Comparison of ENCODE assay signal across 11 cellular contexts in the genomic region with DNA sequence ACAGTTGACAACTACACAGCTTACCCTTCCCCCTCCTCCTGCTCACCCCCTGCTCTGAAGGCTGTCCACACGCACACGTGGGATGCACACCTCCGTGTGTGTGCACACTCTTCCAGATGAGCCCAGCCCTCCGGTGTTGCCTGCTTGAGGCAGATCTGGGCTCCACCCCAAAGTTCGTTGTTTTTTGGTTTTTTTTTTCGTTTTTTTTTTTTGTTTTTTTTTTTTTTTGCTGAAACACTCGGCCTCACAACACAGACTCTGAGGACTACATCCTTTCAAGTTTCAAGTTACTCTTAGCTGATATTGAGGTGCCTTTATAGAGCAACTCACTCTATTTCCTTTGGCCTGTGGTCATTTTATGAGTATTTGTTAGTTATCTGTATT.
DNase-seq lines count a peak whose midpoint lies in the region; ATAC-seq and TF ChIP-seq lines count a peak whose summit lies in the region.
"Had no signal": no experiment of that assay in that cellular context is flagged by ENCODE, and none has a peak within 500 bp of the region (broad histone marks: within the 10 kb centered on the region; RNA-seq: fewer than 3 reads in every experiment).

No MANE protein-coding gene starts in this region.

- ATAC-seq in CD8-positive, alpha-beta T cell, result peak; percentile 85
- ATAC-seq in mucosa of descending colon, result peak; percentile 56

- H3K4me1 Mint-ChIP-seq in CD8-positive, alpha-beta T cell (ENCODE audit: low read depth), result peaks cover 43% of the 10 kb centered on the region
- peaks cover 4% of the 10 kb centered on the region for H3K4me1 Mint-ChIP-seq in chondrocyte (ENCODE audit: low read depth)

- no peaks in the 10 kb centered on the region for H3K9me3 Mint-ChIP-seq in CD8-positive, alpha-beta T cell
- no peaks in the 10 kb centered on the region for H3K9me3 Mint-ChIP-seq in chondrocyte (ENCODE audit: low read depth)

- H3K27me3 ChIP-seq in CD8-positive, alpha-beta T cell (ENCODE audit: insufficient read depth, low read length), result no peaks in the 10 kb centered on the region

- no peaks in the 10 kb centered on the region for H3K27me3 Mint-ChIP-seq in CD8-positive, alpha-beta T cell (ENCODE audit: low read depth)
- H3K27me3 Mint-ChIP-seq in chondrocyte (ENCODE audit: low read depth), result no peaks in the 10 kb centered on the region

- no peaks in the 10 kb centered on the region for H3K9me3 ChIP-seq in CD8-positive, alpha-beta T cell (ENCODE audit: low read length)
- H3K9me3 ChIP-seq in mucosa of descending colon, result no peaks in the 10 kb centered on the region

- no peaks in the 10 kb centered on the region for H3K36me3 ChIP-seq in CD8-positive, alpha-beta T cell (ENCODE audit: insufficient read depth, low read length)
- no peaks in the 10 kb centered on the region for H3K36me3 ChIP-seq in mucosa of descending colon (ENCODE audit: low read depth)

- no peak for TF ChIP-seq CTCF in CD8-positive, alpha-beta T cell (IDR thresholded peaks at IDR 0.05)
- TF ChIP-seq CTCF in chondrocyte (IDR thresholded peaks at IDR 0.05), result no peak
- TF ChIP-seq CTCF in mucosa of descending colon (IDR thresholded peaks at IDR 0.05), result no peak

- H3K36me3 Mint-ChIP-seq in CD8-positive, alpha-beta T cell, result peaks cover 54% of the 10 kb centered on the region
- peaks cover 21% of the 10 kb centered on the region for H3K36me3 Mint-ChIP-seq in chondrocyte (ENCODE audit: low read depth)

- peak overlapping the region; percentile 85 for H3K27ac Mint-ChIP-seq in CD8-positive, alpha-beta T cell
- peak overlapping the region; percentile 6 for H3K27ac Mint-ChIP-seq in chondrocyte (ENCODE audit: unreplicated experiment)

- POLR2A ChIA-PET in CD8-positive, alpha-beta T cell (lab: Charles Lee), result interaction anchor here (0.5 to 0.6 kb wide), 2 partner anchors 14 to 122 kb away, joined by 3 to 6 read pairs; no protein-coding TSS in a partner anchor

- TF ChIP-seq EP300 in Ishikawa (IDR thresholded peaks at IDR 0.05; ENCODE audit: borderline replicate concordance), result no peak

- peak overlapping the region; percentile 62 for H3K4me3 Mint-ChIP-seq in CD8-positive, alpha-beta T cell
- H3K4me3 Mint-ChIP-seq in chondrocyte (ENCODE audit: unreplicated experiment), result no peak overlapping the region

- no peak overlapping the region for H3K27ac ChIP-seq in CD8-positive, alpha-beta T cell (ENCODE audit: low read depth, low read length)
- H3K27ac ChIP-seq in caudate nucleus (ENCODE audit: low read depth, low read length), result no peak overlapping the region
- H3K27ac ChIP-seq: PC-9 had no signal

- peak in 1 of 7 experiments; percentile 51 for DNase-seq in CD8-positive, alpha-beta T cell
- DNase-seq in chondrocyte (ENCODE audit: low spot score) (no peak), mucosa of descending colon (peak in 1 of 3 donors; percentile 41), caudate nucleus (lab: John Stamatoyannopoulos, UW) (no peak), NCI-H226 (no peak), NCI-H2029 treated with DMSO at 0.1 percent for 48 hours (lab: John Stamatoyannopoulos, UW) (no peak), NCI-H748 (lab: John Stamatoyannopoulos, UW; ENCODE audit: unreplicated experiment) (no peak)
- DNase-seq: anterior cingulate cortex, NCI-H1105 treated with DMSO at 0.1 percent for 48 hours, PC-9 had no signal

- CTCF ChIA-PET in CD8-positive, alpha-beta T cell (lab: Charles Lee), result no interaction called here

- H3K4me3 ChIP-seq in CD8-positive, alpha-beta T cell (ENCODE audit: low read depth, low read length), result no peak overlapping the region
- H3K4me3 ChIP-seq in mucosa of descending colon, result no peak overlapping the region
- H3K4me3 ChIP-seq: PC-9 had no signal

- peaks cover 26% of the 10 kb centered on the region for H3K4me1 ChIP-seq in CD8-positive, alpha-beta T cell (ENCODE audit: insufficient read depth, low read length)
- H3K4me1 ChIP-seq in mucosa of descending colon (ENCODE audit: low read depth), result peaks cover 36% of the 10 kb centered on the region

- no peak for TF ChIP-seq RAD21 in Ishikawa (IDR thresholded peaks at IDR 0.05; ENCODE audit: low read depth)

- intact Hi-C loops in CD8-positive, alpha-beta T cell (cut with DNase I, micrococcal nuclease), result loop anchor here (5.0 kb wide), 1 partner anchor 89 kb away; a partner anchor contains a TSS
- intact Hi-C loops in mucosa of descending colon (cut with DNase I, micrococcal nuclease), result no loop called here

TF ChIP-seq in Ishikawa, 13 proteins besides CTCF, POLR2A, EP300 and RAD21:
- TF ChIP-seq, protein P1, sequence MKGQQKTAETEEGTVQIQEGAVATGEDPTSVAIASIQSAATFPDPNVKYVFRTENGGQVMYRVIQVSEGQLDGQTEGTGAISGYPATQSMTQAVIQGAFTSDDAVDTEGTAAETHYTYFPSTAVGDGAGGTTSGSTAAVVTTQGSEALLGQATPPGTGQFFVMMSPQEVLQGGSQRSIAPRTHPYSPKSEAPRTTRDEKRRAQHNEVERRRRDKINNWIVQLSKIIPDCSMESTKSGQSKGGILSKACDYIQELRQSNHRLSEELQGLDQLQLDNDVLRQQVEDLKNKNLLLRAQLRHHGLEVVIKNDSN (IDR thresholded peaks at IDR 0.05), result 0 out of 2 replicates have a peak, but pooled peaks have one; percentile 36
- no peak for TF ChIP-seq CEBPB (IDR thresholded peaks at IDR 0.05)
- TF ChIP-seq, protein P2, sequence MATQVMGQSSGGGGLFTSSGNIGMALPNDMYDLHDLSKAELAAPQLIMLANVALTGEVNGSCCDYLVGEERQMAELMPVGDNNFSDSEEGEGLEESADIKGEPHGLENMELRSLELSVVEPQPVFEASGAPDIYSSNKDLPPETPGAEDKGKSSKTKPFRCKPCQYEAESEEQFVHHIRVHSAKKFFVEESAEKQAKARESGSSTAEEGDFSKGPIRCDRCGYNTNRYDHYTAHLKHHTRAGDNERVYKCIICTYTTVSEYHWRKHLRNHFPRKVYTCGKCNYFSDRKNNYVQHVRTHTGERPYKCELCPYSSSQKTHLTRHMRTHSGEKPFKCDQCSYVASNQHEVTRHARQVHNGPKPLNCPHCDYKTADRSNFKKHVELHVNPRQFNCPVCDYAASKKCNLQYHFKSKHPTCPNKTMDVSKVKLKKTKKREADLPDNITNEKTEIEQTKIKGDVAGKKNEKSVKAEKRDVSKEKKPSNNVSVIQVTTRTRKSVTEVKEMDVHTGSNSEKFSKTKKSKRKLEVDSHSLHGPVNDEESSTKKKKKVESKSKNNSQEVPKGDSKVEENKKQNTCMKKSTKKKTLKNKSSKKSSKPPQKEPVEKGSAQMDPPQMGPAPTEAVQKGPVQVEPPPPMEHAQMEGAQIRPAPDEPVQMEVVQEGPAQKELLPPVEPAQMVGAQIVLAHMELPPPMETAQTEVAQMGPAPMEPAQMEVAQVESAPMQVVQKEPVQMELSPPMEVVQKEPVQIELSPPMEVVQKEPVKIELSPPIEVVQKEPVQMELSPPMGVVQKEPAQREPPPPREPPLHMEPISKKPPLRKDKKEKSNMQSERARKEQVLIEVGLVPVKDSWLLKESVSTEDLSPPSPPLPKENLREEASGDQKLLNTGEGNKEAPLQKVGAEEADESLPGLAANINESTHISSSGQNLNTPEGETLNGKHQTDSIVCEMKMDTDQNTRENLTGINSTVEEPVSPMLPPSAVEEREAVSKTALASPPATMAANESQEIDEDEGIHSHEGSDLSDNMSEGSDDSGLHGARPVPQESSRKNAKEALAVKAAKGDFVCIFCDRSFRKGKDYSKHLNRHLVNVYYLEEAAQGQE (IDR thresholded peaks at IDR 0.05; ENCODE audit: low read depth), result no peak
- TF ChIP-seq, protein P3, sequence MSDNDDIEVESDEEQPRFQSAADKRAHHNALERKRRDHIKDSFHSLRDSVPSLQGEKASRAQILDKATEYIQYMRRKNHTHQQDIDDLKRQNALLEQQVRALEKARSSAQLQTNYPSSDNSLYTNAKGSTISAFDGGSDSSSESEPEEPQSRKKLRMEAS (IDR thresholded peaks at IDR 0.05), result peak; percentile 63; the same call in 1 of the 2 replicates
- no peak for TF ChIP-seq FOXM1 (IDR thresholded peaks at IDR 0.05; ENCODE audit: borderline replicate concordance, low read depth)
TF ChIP-seq in Ishikawa: peak in this region for 2.

Comparison
In these comparisons a context has a peak if more than half of its experiments do, and no peak if none do; other contexts are left out.
1. intact Hi-C loops: an anchor here in CD8-positive, alpha-beta T cell (5.0 kb wide); none called in mucosa of descending colon.